13 cellular contexts compared by ENCODE assay signal in the genomic region with DNA sequence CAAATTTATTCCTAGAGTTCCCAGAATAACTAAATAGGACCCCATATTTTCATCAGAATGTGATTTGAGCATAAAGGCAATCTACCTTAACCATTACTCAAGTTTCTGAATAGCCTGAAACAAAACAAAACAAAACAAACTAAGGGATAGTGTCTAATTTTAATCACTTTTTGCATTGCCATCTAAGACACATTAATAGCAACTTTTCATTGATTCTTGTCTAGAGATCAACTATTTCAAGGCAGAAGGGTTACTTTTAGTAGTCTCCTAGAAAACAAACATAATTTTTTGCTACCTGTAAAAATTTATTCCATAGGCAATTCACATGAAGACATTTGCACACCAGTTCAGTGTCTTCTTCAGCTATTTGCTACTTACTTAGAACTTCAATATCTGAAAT.
A peak's percentile ranks its signal among the peaks of the same experiment; 100 is the strongest.
DNase-seq lines count a peak whose midpoint lies in the region; ATAC-seq, FAIRE-seq and TF ChIP-seq lines count a peak whose summit lies in the region.
"Had no signal": no experiment of that assay in that cellular context is flagged by ENCODE, and none has a peak within 500 bp of the region (broad histone marks: within the 10 kb centered on the region; RNA-seq: fewer than 3 reads in every experiment).

No MANE protein-coding gene starts in this region.

- no peak overlapping the region for H3K4me3 ChIP-seq in Panc1 (ENCODE audit: low read depth in 2 of 2, low read length in 2 of 2)
- no peak overlapping the region for H3K4me3 ChIP-seq in mesenchymal stem cell (ENCODE audit: insufficient read depth in 1 of 2, low read depth in 1 of 2, low read length in 2 of 2)

- in situ Hi-C loops in Panc1 (cut with HindIII; ENCODE audit: low pct_unique_long_range_greater_than_20kb, low sequenced_read_pairs), result no loop called here

- H3K79me1 ChIP-seq in mesenchymal stem cell (replicated peaks; ENCODE audit: low read length, poor library complexity, severe bottlenecking), result no peaks in the 10 kb centered on the region

- no peak overlapping the region for H3K23ac ChIP-seq in mesenchymal stem cell (ENCODE audit: low read length in 2 of 2)

- ATAC-seq in Panc1 (no peak), GM21619 (IDR thresholded peaks at IDR 0.05; ENCODE audit: unreplicated experiment) (no peak), SK-N-SH treated with all-trans-retinoic acid at 6 μM for 48 hours (no peak)
- ATAC-seq in stimulated activated naive CD8-positive, alpha-beta T cell treated with anti-CD3 and anti-CD28 coated beads, Interleukin-15, Interleukin-2, amounts not matched to agents 100 U/mL and 50 U/mL, for 24 hours, result no peak

- no peak overlapping the region for H2BK12ac ChIP-seq in mesenchymal stem cell (ENCODE audit: low read length in 2 of 2)

- peak; percentile 5 for FAIRE-seq in GM12891 (lab: Jason Lieb, UNC)
- FAIRE-seq: D721Med had no signal

- no peak overlapping the region for H2BK5ac ChIP-seq in mesenchymal stem cell (ENCODE audit: low read depth, low read length, poor library complexity, severe bottlenecking)

- peak overlapping the region; percentile 1; the same call in 1 of the 2 replicates for H3K27ac ChIP-seq in Panc1 (ENCODE audit: low read length)
- H3K27ac ChIP-seq in mesenchymal stem cell (ENCODE audit: low read length, poor library complexity, severe bottlenecking), result no peak overlapping the region
- H3K27ac ChIP-seq: C4-2B, HL-60 had no signal

- H2BK15ac ChIP-seq in mesenchymal stem cell (ENCODE audit: low read depth, poor library complexity, severe bottlenecking), result no peak overlapping the region

- intact Hi-C loops in Panc1 (cut with micrococcal nuclease; ENCODE audit: unreplicated experiment), result loop anchor here (10.0 kb wide), 1 partner anchor 120 kb away; no protein-coding TSS in a partner anchor

- H4K91ac ChIP-seq in mesenchymal stem cell (ENCODE audit: low read length), result no peak overlapping the region

- no peak overlapping the region for H3K14ac ChIP-seq in mesenchymal stem cell (ENCODE audit: low read length in 2 of 2)

- no peak overlapping the region for H3K4ac ChIP-seq in mesenchymal stem cell (ENCODE audit: low read depth in 1 of 2, low read length in 2 of 2)

- DNase-seq in A172 (ENCODE audit: low spot score) (peak; percentile 34), GM12891 (ENCODE audit: insufficient read length, low spot score) (no peak), Panc1 (ENCODE audit: low read depth, low spot score) (no peak), mesenchymal stem cell (no peak)
- DNase-seq in stimulated activated naive CD8-positive, alpha-beta T cell treated with anti-CD3 and anti-CD28 coated beads, Interleukin-15, Interleukin-2, amounts not matched to agents 100 U/mL and 50 U/mL, for 24 hours, result no peak
- DNase-seq: BE2C, DND-41, GDM1 had no signal

- no peak overlapping the region for H2BK120ac ChIP-seq in mesenchymal stem cell (ENCODE audit: low read depth, low read length)

- H3K18ac ChIP-seq in mesenchymal stem cell (ENCODE audit: low read depth in 1 of 2, low read length in 2 of 2), result no peak overlapping the region

- H4K8ac ChIP-seq in mesenchymal stem cell (ENCODE audit: low read length), result no peak overlapping the region

- no peaks in the 10 kb centered on the region for H3K27me3 ChIP-seq in Panc1 (ENCODE audit: control insufficient read depth, insufficient read depth, low read length)
- H3K27me3 ChIP-seq in mesenchymal stem cell (ENCODE audit: control insufficient read depth in 1 of 2, insufficient read depth in 1 of 2, low read length in 2 of 2), result peaks cover 0 to 12% of the 10 kb centered on the region in 2 experiments

- peak overlapping the region; percentile 67 for H3K9ac ChIP-seq in mesenchymal stem cell (ENCODE audit: low read length)

- no peak for TF ChIP-seq CTCF in Panc1 (IDR thresholded peaks at IDR 0.05)

- H2AFZ ChIP-seq in mesenchymal stem cell (ENCODE audit: low read depth, low read length), result no peak overlapping the region

- no peak overlapping the region for H3K4me2 ChIP-seq in mesenchymal stem cell (ENCODE audit: low read length, poor library complexity, severe bottlenecking)

- H3K36me3 ChIP-seq in Panc1 (ENCODE audit: control insufficient read depth, insufficient read depth, low read length) (no peaks in the 10 kb centered on the region), mesenchymal stem cell (ENCODE audit: control insufficient read depth in 1 of 2, insufficient read depth in 2 of 2, low read depth in 1 of 2, low read length in 2 of 2) (no peaks in the 10 kb centered on the region)
- H3K36me3 ChIP-seq: BE2C had no signal

- H2AK5ac ChIP-seq in mesenchymal stem cell (ENCODE audit: low read length, severe bottlenecking), result no peak overlapping the region

- no peak for TF ChIP-seq POLR2A in GM12891 (IDR thresholded peaks at IDR 0.05; ENCODE audit: low read depth, low read length)

- no peaks in the 10 kb centered on the region for H3K9me3 ChIP-seq in Panc1 (ENCODE audit: control insufficient read depth, insufficient read depth, low read depth, low read length)
- H3K9me3 ChIP-seq in mesenchymal stem cell (ENCODE audit: control insufficient read depth, low read length), result no peaks in the 10 kb centered on the region
- H3K9me3 ChIP-seq: BE2C had no signal

- CTCF ChIA-PET in Panc1 (lab: Charles Lee), result interaction anchor here (0.7 to 1.6 kb wide), 7 partner anchors 13 to 281 kb away, joined by 3 to 6 read pairs (median 3); a partner anchor contains a TSS

- H3K4me1 ChIP-seq in Panc1 (ENCODE audit: control insufficient read depth, insufficient read depth, low read length) (peaks cover 13% of the 10 kb centered on the region), mesenchymal stem cell (ENCODE audit: control insufficient read depth, insufficient read depth, low read depth, low read length) (no peaks in the 10 kb centered on the region)
- H3K4me1 ChIP-seq: BE2C had no signal

- POLR2A ChIA-PET in Panc1 (lab: Charles Lee), result interaction anchor here (0.6 kb wide), 1 partner anchor 206 kb away, joined by 4 read pairs; no protein-coding TSS in a partner anchor

- no TSS peak for BruUV-seq in Panc1 (replicated peaks; lab: Mats Ljungman, UMichigan)

TF ChIP-seq in GM12891, 5 proteins besides CTCF, POLR2A, EP300 and RAD21:
- TF ChIP-seq TAF1 (IDR thresholded peaks at IDR 0.05; ENCODE audit: low read depth, low read length), result no peak
- no peak for TF ChIP-seq POU2F2 (IDR thresholded peaks at IDR 0.05; ENCODE audit: low read depth, low read length)
- TF ChIP-seq POLR2AphosphoS5 (IDR thresholded peaks at IDR 0.05; ENCODE audit: low read depth, low read length), result no peak
- no peak for TF ChIP-seq SPI1 (IDR thresholded peaks at IDR 0.05; ENCODE audit: low read depth, low read length)
- no peak for TF ChIP-seq PAX5 (IDR thresholded peaks at IDR 0.05; ENCODE audit: insufficient read depth, low read length, severe bottlenecking)
TF ChIP-seq in GM12891: peak in this region for 0.

TF ChIP-seq in SK-N-SH treated with all-trans-retinoic acid at 6 μM for 48 hours, 23 proteins besides CTCF, POLR2A, EP300 and RAD21:
- no peak for TF ChIP-seq ZNF565 (CRISPR knock-in tag; conservative IDR thresholded peaks at IDR 0.05; ENCODE audit: low read depth)
- no peak for TF ChIP-seq TOX (CRISPR knock-in tag; IDR thresholded peaks at IDR 0.05; ENCODE audit: borderline replicate concordance)
- no peak for TF ChIP-seq ISL1 (CRISPR knock-in tag; IDR thresholded peaks at IDR 0.05)
- TF ChIP-seq CSDC2 (CRISPR knock-in tag; IDR thresholded peaks at IDR 0.05), result no peak
- TF ChIP-seq BACH2 (CRISPR knock-in tag; IDR thresholded peaks at IDR 0.05; ENCODE audit: borderline replicate concordance), result no peak
- TF ChIP-seq, protein P1, sequence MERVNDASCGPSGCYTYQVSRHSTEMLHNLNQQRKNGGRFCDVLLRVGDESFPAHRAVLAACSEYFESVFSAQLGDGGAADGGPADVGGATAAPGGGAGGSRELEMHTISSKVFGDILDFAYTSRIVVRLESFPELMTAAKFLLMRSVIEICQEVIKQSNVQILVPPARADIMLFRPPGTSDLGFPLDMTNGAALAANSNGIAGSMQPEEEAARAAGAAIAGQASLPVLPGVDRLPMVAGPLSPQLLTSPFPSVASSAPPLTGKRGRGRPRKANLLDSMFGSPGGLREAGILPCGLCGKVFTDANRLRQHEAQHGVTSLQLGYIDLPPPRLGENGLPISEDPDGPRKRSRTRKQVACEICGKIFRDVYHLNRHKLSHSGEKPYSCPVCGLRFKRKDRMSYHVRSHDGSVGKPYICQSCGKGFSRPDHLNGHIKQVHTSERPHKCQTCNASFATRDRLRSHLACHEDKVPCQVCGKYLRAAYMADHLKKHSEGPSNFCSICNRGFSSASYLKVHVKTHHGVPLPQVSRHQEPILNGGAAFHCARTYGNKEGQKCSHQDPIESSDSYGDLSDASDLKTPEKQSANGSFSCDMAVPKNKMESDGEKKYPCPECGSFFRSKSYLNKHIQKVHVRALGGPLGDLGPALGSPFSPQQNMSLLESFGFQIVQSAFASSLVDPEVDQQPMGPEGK (CRISPR knock-in tag; IDR thresholded peaks at IDR 0.05; ENCODE audit: borderline replicate concordance), result no peak
- TF ChIP-seq PPARA (CRISPR knock-in tag; IDR thresholded peaks at IDR 0.05; ENCODE audit: borderline replicate concordance), result no peak
